Comparison of ENCODE assay signal across 1 cellular context in the genomic region with DNA sequence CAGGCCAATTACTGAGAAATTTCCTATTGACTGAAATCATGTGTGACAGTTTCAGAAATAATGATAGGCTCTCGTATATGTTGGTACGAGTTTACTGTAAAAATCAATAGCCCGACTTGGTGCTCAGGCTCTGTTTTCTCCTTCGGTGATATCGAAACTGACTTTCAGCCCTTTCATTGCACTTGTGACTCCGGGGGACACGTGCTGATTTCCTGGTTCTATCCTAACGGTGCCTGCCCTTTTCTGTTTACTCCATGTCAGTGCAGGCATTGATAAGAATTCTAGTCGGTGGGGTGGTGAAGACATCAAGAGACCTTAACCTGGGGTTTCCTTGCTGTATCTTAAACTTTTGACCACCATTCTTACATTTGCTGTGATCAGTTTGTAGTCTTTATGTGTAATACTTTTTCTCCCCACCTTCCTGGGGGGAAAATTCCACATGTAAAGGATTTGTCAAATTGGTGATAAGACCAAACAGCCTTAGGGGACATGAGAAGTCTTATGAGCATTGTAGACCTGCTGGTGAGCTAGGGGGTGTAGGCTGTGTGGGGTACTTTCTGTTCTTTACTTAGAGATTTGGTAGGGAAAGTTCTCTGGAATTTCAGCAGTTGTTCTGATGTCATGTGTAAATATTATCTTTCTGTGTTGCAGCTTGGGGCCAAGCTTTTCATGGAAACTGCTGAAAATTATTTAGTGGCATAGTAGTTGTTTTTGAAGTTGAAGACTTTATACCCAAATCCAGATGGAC.
A peak's percentile ranks its signal among the peaks of the same experiment; 100 is the strongest.
TF ChIP-seq lines count a peak whose summit lies in the region.

No MANE protein-coding gene starts in this region.

TF ChIP-seq in K562, 482 proteins besides CTCF, POLR2A, EP300 and RAD21 (continued from another document and continues in another):
- TF ChIP-seq, protein P1, sequence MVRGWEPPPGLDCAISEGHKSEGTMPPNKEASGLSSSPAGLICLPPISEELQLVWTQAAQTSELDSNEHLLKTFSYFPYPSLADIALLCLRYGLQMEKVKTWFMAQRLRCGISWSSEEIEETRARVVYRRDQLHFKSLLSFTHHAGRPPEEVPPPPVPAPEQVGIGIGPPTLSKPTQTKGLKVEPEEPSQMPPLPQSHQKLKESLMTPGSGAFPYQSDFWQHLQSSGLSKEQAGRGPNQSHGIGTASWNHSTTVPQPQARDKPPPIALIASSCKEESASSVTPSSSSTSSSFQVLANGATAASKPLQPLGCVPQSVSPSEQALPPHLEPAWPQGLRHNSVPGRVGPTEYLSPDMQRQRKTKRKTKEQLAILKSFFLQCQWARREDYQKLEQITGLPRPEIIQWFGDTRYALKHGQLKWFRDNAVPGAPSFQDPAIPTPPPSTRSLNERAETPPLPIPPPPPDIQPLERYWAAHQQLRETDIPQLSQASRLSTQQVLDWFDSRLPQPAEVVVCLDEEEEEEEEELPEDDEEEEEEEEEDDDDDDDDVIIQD (CRISPR knock-in tag; IDR thresholded peaks at IDR 0.05) = no peak
- TF ChIP-seq ARID1B (IDR thresholded peaks at IDR 0.05) (peak; percentile 30; the same call in 1 of the 2 replicates), HIVEP1 (CRISPR knock-in tag; IDR thresholded peaks at IDR 0.05) (no peak), RBBP5 (IDR thresholded peaks at IDR 0.05; ENCODE audit: borderline replicate concordance, insufficient read depth, low read length, poor library complexity, severe bottlenecking) (peak; percentile 29), CBFA2T3 (IDR thresholded peaks at IDR 0.05) (peak; percentile 52), HDAC3 (IDR thresholded peaks at IDR 0.05; ENCODE audit: borderline replicate concordance, partially characterized antibody) (no peak), BHLHE40 (IDR thresholded peaks at IDR 0.05; ENCODE audit: low read length) (peak; percentile 84), RNF2 (IDR thresholded peaks at IDR 0.05) (peak; percentile 28; the same call in 1 of the 2 replicates), SLC30A9 (CRISPR knock-in tag; IDR thresholded peaks at IDR 0.05) (no peak), DPF2 (IDR thresholded peaks at IDR 0.05) (0 out of 2 replicates have a peak, but pooled peaks have one; percentile 15), L3MBTL2 (IDR thresholded peaks at IDR 0.05) (peak; percentile 89), NR2C2 (CRISPR knock-in tag; IDR thresholded peaks at IDR 0.05) (no peak), NR2C2 (tag; IDR thresholded peaks at IDR 0.05) (0 out of 2 replicates have a peak, but pooled peaks have one; percentile 25), HDAC1 (IDR thresholded peaks at IDR 0.05) (peak in 1 of 2 experiments; percentile 49; a peak in 1 of 4 replicates), NR2C1 (IDR thresholded peaks at IDR 0.05) (no peak), NR2C1 (tag; IDR thresholded peaks at IDR 0.05) (no peak), MYC (IDR thresholded peaks at IDR 0.05; ENCODE audit: low read depth, low read length) (peak; percentile 61), MYC (CRISPR knock-in tag; IDR thresholded peaks at IDR 0.05; ENCODE audit: borderline replicate concordance, low read depth) (no peak), ATF7 (IDR thresholded peaks at IDR 0.05) (peak; percentile 18), ETS2 (tag; IDR thresholded peaks at IDR 0.05; ENCODE audit: borderline replicate concordance, poor library complexity, severe bottlenecking) (no peak), LCOR (CRISPR knock-in tag; IDR thresholded peaks at IDR 0.05) (0 out of 2 replicates have a peak, but pooled peaks have one; percentile 36), YY1 (IDR thresholded peaks at IDR 0.05; ENCODE audit: borderline replicate concordance in 1 of 3, control insufficient read depth in 1 of 3, extremely low read depth in 1 of 3, insufficient read depth in 3 of 3, insufficient read length in 1 of 3, insufficient replicate concordance in 2 of 3, low read depth in 1 of 3, low read length in 2 of 3) (no peak)
- TF ChIP-seq, protein P2, sequence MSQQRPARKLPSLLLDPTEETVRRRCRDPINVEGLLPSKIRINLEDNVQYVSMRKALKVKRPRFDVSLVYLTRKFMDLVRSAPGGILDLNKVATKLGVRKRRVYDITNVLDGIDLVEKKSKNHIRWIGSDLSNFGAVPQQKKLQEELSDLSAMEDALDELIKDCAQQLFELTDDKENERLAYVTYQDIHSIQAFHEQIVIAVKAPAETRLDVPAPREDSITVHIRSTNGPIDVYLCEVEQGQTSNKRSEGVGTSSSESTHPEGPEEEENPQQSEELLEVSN (IDR thresholded peaks at IDR 0.05; ENCODE audit: borderline replicate concordance in 1 of 2, extremely low read depth in 1 of 2, insufficient read depth in 1 of 2, insufficient read length in 1 of 2, low read depth in 1 of 2, low read length in 1 of 2, poor library complexity in 1 of 2, severe bottlenecking in 1 of 2) = peak in 1 of 2 experiments; percentile 34
- TF ChIP-seq, protein P3, sequence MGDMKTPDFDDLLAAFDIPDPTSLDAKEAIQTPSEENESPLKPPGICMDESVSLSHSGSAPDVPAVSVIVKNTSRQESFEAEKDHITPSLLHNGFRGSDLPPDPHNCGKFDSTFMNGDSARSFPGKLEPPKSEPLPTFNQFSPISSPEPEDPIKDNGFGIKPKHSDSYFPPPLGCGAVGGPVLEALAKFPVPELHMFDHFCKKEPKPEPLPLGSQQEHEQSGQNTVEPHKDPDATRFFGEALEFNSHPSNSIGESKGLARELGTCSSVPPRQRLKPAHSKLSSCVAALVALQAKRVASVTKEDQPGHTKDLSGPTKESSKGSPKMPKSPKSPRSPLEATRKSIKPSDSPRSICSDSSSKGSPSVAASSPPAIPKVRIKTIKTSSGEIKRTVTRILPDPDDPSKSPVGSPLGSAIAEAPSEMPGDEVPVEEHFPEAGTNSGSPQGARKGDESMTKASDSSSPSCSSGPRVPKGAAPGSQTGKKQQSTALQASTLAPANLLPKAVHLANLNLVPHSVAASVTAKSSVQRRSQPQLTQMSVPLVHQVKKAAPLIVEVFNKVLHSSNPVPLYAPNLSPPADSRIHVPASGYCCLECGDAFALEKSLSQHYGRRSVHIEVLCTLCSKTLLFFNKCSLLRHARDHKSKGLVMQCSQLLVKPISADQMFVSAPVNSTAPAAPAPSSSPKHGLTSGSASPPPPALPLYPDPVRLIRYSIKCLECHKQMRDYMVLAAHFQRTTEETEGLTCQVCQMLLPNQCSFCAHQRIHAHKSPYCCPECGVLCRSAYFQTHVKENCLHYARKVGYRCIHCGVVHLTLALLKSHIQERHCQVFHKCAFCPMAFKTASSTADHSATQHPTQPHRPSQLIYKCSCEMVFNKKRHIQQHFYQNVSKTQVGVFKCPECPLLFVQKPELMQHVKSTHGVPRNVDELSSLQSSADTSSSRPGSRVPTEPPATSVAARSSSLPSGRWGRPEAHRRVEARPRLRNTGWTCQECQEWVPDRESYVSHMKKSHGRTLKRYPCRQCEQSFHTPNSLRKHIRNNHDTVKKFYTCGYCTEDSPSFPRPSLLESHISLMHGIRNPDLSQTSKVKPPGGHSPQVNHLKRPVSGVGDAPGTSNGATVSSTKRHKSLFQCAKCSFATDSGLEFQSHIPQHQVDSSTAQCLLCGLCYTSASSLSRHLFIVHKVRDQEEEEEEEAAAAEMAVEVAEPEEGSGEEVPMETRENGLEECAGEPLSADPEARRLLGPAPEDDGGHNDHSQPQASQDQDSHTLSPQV (IDR thresholded peaks at IDR 0.05) = peak; percentile 71
- TF ChIP-seq, protein P4, sequence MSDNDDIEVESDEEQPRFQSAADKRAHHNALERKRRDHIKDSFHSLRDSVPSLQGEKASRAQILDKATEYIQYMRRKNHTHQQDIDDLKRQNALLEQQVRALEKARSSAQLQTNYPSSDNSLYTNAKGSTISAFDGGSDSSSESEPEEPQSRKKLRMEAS (CRISPR knock-in tag; IDR thresholded peaks at IDR 0.05) = peak; percentile 49; the same call in 1 of the 2 replicates
- TF ChIP-seq, protein P5, sequence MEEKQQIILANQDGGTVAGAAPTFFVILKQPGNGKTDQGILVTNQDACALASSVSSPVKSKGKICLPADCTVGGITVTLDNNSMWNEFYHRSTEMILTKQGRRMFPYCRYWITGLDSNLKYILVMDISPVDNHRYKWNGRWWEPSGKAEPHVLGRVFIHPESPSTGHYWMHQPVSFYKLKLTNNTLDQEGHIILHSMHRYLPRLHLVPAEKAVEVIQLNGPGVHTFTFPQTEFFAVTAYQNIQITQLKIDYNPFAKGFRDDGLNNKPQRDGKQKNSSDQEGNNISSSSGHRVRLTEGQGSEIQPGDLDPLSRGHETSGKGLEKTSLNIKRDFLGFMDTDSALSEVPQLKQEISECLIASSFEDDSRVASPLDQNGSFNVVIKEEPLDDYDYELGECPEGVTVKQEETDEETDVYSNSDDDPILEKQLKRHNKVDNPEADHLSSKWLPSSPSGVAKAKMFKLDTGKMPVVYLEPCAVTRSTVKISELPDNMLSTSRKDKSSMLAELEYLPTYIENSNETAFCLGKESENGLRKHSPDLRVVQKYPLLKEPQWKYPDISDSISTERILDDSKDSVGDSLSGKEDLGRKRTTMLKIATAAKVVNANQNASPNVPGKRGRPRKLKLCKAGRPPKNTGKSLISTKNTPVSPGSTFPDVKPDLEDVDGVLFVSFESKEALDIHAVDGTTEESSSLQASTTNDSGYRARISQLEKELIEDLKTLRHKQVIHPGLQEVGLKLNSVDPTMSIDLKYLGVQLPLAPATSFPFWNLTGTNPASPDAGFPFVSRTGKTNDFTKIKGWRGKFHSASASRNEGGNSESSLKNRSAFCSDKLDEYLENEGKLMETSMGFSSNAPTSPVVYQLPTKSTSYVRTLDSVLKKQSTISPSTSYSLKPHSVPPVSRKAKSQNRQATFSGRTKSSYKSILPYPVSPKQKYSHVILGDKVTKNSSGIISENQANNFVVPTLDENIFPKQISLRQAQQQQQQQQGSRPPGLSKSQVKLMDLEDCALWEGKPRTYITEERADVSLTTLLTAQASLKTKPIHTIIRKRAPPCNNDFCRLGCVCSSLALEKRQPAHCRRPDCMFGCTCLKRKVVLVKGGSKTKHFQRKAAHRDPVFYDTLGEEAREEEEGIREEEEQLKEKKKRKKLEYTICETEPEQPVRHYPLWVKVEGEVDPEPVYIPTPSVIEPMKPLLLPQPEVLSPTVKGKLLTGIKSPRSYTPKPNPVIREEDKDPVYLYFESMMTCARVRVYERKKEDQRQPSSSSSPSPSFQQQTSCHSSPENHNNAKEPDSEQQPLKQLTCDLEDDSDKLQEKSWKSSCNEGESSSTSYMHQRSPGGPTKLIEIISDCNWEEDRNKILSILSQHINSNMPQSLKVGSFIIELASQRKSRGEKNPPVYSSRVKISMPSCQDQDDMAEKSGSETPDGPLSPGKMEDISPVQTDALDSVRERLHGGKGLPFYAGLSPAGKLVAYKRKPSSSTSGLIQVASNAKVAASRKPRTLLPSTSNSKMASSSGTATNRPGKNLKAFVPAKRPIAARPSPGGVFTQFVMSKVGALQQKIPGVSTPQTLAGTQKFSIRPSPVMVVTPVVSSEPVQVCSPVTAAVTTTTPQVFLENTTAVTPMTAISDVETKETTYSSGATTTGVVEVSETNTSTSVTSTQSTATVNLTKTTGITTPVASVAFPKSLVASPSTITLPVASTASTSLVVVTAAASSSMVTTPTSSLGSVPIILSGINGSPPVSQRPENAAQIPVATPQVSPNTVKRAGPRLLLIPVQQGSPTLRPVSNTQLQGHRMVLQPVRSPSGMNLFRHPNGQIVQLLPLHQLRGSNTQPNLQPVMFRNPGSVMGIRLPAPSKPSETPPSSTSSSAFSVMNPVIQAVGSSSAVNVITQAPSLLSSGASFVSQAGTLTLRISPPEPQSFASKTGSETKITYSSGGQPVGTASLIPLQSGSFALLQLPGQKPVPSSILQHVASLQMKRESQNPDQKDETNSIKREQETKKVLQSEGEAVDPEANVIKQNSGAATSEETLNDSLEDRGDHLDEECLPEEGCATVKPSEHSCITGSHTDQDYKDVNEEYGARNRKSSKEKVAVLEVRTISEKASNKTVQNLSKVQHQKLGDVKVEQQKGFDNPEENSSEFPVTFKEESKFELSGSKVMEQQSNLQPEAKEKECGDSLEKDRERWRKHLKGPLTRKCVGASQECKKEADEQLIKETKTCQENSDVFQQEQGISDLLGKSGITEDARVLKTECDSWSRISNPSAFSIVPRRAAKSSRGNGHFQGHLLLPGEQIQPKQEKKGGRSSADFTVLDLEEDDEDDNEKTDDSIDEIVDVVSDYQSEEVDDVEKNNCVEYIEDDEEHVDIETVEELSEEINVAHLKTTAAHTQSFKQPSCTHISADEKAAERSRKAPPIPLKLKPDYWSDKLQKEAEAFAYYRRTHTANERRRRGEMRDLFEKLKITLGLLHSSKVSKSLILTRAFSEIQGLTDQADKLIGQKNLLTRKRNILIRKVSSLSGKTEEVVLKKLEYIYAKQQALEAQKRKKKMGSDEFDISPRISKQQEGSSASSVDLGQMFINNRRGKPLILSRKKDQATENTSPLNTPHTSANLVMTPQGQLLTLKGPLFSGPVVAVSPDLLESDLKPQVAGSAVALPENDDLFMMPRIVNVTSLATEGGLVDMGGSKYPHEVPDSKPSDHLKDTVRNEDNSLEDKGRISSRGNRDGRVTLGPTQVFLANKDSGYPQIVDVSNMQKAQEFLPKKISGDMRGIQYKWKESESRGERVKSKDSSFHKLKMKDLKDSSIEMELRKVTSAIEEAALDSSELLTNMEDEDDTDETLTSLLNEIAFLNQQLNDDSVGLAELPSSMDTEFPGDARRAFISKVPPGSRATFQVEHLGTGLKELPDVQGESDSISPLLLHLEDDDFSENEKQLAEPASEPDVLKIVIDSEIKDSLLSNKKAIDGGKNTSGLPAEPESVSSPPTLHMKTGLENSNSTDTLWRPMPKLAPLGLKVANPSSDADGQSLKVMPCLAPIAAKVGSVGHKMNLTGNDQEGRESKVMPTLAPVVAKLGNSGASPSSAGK (IDR thresholded peaks at IDR 0.05) = peak; percentile 76
- TF ChIP-seq, protein P6, sequence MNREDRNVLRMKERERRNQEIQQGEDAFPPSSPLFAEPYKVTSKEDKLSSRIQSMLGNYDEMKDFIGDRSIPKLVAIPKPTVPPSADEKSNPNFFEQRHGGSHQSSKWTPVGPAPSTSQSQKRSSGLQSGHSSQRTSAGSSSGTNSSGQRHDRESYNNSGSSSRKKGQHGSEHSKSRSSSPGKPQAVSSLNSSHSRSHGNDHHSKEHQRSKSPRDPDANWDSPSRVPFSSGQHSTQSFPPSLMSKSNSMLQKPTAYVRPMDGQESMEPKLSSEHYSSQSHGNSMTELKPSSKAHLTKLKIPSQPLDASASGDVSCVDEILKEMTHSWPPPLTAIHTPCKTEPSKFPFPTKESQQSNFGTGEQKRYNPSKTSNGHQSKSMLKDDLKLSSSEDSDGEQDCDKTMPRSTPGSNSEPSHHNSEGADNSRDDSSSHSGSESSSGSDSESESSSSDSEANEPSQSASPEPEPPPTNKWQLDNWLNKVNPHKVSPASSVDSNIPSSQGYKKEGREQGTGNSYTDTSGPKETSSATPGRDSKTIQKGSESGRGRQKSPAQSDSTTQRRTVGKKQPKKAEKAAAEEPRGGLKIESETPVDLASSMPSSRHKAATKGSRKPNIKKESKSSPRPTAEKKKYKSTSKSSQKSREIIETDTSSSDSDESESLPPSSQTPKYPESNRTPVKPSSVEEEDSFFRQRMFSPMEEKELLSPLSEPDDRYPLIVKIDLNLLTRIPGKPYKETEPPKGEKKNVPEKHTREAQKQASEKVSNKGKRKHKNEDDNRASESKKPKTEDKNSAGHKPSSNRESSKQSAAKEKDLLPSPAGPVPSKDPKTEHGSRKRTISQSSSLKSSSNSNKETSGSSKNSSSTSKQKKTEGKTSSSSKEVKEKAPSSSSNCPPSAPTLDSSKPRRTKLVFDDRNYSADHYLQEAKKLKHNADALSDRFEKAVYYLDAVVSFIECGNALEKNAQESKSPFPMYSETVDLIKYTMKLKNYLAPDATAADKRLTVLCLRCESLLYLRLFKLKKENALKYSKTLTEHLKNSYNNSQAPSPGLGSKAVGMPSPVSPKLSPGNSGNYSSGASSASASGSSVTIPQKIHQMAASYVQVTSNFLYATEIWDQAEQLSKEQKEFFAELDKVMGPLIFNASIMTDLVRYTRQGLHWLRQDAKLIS (CRISPR knock-in tag; IDR thresholded peaks at IDR 0.05) = 0 out of 2 replicates have a peak, but pooled peaks have one; percentile 43
